In genomic region chr2:48510329-48510728, GRCh38 we compare ENCODE assay signal across 12 cellular contexts. TPM values are rescaled to one million over a fixed set of nuclear protein-coding genes. Genes with fewer than 3 reads are reported as not detected.
A peak's percentile ranks its signal among the peaks of the same experiment; 100 is the strongest.
DNase-seq lines count a peak whose midpoint lies in the region; TF ChIP-seq lines count a peak whose summit lies in the region.
"Had no signal": no experiment of that assay in that cellular context is flagged by ENCODE, and none has a peak within 500 bp of the region (broad histone marks: within the 10 kb centered on the region; RNA-seq: fewer than 3 reads in every experiment).

No MANE protein-coding gene starts in this region.

- no peak overlapping the region for H3K9ac ChIP-seq in muscle layer of colon (ENCODE audit: low read length)

- peaks cover 39% of the 10 kb centered on the region for H3K4me1 ChIP-seq in muscle layer of colon (ENCODE audit: insufficient read depth, low read length)

- peak overlapping the region; percentile 43 for H3K27ac ChIP-seq in muscle layer of colon (ENCODE audit: low read depth, low read length)

- POLR2A ChIA-PET in AG04449 (lab: Yijun Ruan, JAX): interaction anchor here (0.8 kb wide), 1 partner anchor 20 kb away, joined by 3 read pairs; the partner anchor contains the start of gene STON1

- CTCF ChIA-PET in AG04449 (lab: Yijun Ruan, JAX): interaction anchor here (0.7 to 2.1 kb wide), 3 partner anchors 20 to 79 kb away, joined by 3 to 6 read pairs (median 5); no protein-coding TSS in a partner anchor

- no peaks in the 10 kb centered on the region for H3K27me3 Mint-ChIP-seq in chondrocyte (ENCODE audit: low read depth)
- H3K27me3 Mint-ChIP-seq: stimulated activated naive CD8-positive, alpha-beta T cell treated with anti-CD3 and anti-CD28 coated beads, Interleukin-15, Interleukin-2, amounts not matched to agents 100 ng/mL and 50 ng/mL, for 24 hours had no signal

- H3K27ac Mint-ChIP-seq in chondrocyte (ENCODE audit: unreplicated experiment): peak overlapping the region; percentile 75
- H3K27ac Mint-ChIP-seq: stimulated activated naive CD8-positive, alpha-beta T cell treated with anti-CD3 and anti-CD28 coated beads, Interleukin-15, Interleukin-2, amounts not matched to agents 100 ng/mL and 50 ng/mL, for 24 hours had no signal

- peaks cover 15% of the 10 kb centered on the region for H3K36me3 ChIP-seq in muscle layer of colon (ENCODE audit: insufficient read depth, low read length)

- peaks cover 16% of the 10 kb centered on the region for H3K36me3 Mint-ChIP-seq in chondrocyte (ENCODE audit: low read depth)

- DNase-seq in AG04449 (ENCODE audit: low read depth, low spot score) (peak; percentile 21), LHCN-M2 (ENCODE audit: low read depth) (peak; percentile 62), chondrocyte (ENCODE audit: low spot score) (no peak), activated gamma-delta T cell treated with Interleukin-2 at 50 U/mL for 16 hours (no peak), pons (ENCODE audit: low spot score) (no peak), DMS79 (lab: John Stamatoyannopoulos, UW) (no peak), CD1c-positive myeloid dendritic cell (ENCODE audit: extremely low spot score) (no peak)
- DNase-seq: activated CD8-positive, alpha-beta memory T cell treated with anti-CD3 and anti-CD28 coated beads, Interleukin-2, amount 50 U/mL, for 48 hours; left colon; NCI-H1694 treated with DMSO at 0.1 percent for 48 hours had no signal

- H3K4me3 ChIP-seq in AG04449 (ENCODE audit: low read depth, low read length) (no peak overlapping the region), muscle layer of colon (ENCODE audit: low read depth in 1 of 2, low read length in 2 of 2) (no peak overlapping the region)

- H3K9me3 Mint-ChIP-seq in chondrocyte (ENCODE audit: low read depth): no peaks in the 10 kb centered on the region
- H3K9me3 Mint-ChIP-seq: stimulated activated naive CD8-positive, alpha-beta T cell treated with anti-CD3 and anti-CD28 coated beads, Interleukin-15, Interleukin-2, amounts not matched to agents 100 ng/mL and 50 ng/mL, for 24 hours had no signal

- no peak overlapping the region for H3K4me3 Mint-ChIP-seq in chondrocyte (ENCODE audit: unreplicated experiment)
- H3K4me3 Mint-ChIP-seq: stimulated activated naive CD8-positive, alpha-beta T cell treated with anti-CD3 and anti-CD28 coated beads, Interleukin-15, Interleukin-2, amounts not matched to agents 100 ng/mL and 50 ng/mL, for 24 hours had no signal

- H3K4me1 Mint-ChIP-seq in chondrocyte (ENCODE audit: low read depth): peaks cover 24% of the 10 kb centered on the region

- TF ChIP-seq CTCF in AG04449 (IDR thresholded peaks at IDR 0.05; ENCODE audit: insufficient read depth, low read length, missing control alignments): no peak
- no peak for TF ChIP-seq CTCF in chondrocyte (IDR thresholded peaks at IDR 0.05)

- no peaks in the 10 kb centered on the region for H3K27me3 ChIP-seq in muscle layer of colon (ENCODE audit: control insufficient read depth in 1 of 2, insufficient read depth in 2 of 2, low read length in 2 of 2)

- no peaks in the 10 kb centered on the region for H3K9me3 ChIP-seq in muscle layer of colon (ENCODE audit: low read length)

RNA-seq across cellular contexts. Expression of gene STON1, which starts 19.6 kb away (rescaled TPM):
- 3.4 and 5.0 TPM in 2 replicates for total RNA-seq in LHCN-M2 (2014; rRNA removed)
- polyA plus RNA-seq in LHCN-M2 (2012): 2.1 TPM
- 8.7 to 18.0 TPM (median 9.6 TPM) in 3 replicates for total RNA-seq in chondrocyte

Comparison
In these comparisons a context has a peak if more than half of its experiments do, and no peak if none do; other contexts are left out.
1. DNase-seq: peak in AG04449 (single experiment) and LHCN-M2 (single experiment); none in chondrocyte (single experiment), activated gamma-delta T cell treated with Interleukin-2 at 50 U/mL for 16 hours (single experiment), pons (single experiment), DMS79 (single experiment) and CD1c-positive myeloid dendritic cell (single experiment).